28 cellular contexts compared by ENCODE assay signal in the genomic region with DNA sequence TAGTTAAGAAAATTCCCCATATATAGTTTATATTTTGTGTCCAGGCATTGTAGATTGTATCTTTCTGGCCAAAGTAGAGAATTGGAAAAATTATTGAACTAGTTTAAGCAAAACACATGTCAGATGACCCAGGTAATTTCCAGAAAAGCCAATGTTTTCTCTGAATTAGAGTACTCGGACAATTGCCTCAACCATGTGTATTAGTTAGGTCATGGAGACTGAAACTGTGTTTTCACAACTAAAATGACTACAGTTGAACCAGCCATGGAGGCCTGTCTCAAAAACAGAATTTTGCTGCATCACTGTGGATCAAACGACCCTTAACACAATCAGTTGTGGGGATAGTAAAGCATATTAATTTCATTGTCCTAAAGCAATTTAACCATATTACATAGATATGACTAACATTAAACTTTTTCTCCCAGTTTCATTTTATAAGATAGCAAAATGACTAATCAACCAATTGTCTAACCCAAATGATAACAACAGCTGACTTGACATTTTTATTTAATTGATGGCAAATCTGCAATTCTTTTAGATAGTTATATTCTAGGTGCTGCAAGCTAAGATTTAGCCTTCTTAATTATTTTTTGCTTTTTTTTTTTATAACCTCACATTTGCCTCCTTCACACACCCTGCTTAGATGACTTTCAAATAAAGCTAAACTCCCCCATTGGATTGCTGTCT.
"Had no signal": no experiment of that assay in that cellular context is flagged by ENCODE, and none has a peak within 500 bp of the region (broad histone marks: within the 10 kb centered on the region; RNA-seq: fewer than 3 reads in every experiment).

No MANE protein-coding gene starts in this region.

- H3K27me3 ChIP-seq: MG63, SJCRH30 had no signal

- H3K27ac ChIP-seq: SJCRH30, SK-N-MC, VCaP had no signal

- H3K4me3 ChIP-seq: MG63, SJCRH30, SK-N-MC had no signal

- H3K4me1 ChIP-seq: SJCRH30 had no signal

- ATAC-seq: activated naive CD8-positive, alpha-beta T cell treated with anti-CD3 and anti-CD28 coated beads, Interleukin-2, amount 50 U/mL, for 24 hours; activated T-cell treated with anti-CD3 and anti-CD28 coated beads, Interleukin-2, amount 50 U/mL, for 4 hours; Panc1; T-cell; T-helper 17 cell had no signal

- H3K9me3 ChIP-seq: SJCRH30 had no signal

- DNase-seq: activated B cell treated with CpG ODN at 0.5 μM for 24 hours; activated CD4-positive, alpha-beta memory T cell treated with anti-CD3 and anti-CD28 coated beads for 36 hours; activated CD4-positive, alpha-beta T cell treated with anti-CD3 and anti-CD28 coated beads for 4 hours; activated CD4-positive, alpha-beta T cell treated with anti-CD3 and anti-CD28 coated beads, Interleukin-2, amount 50 U/mL, for 1 hour; activated CD4-positive, CD25-positive, alpha-beta regulatory T cell treated with anti-CD3 and anti-CD28 coated beads, Interleukin-2, amount 50 U/mL, for 72 hours; activated CD8-positive, alpha-beta memory T cell treated with anti-CD3 and anti-CD28 coated beads, Interleukin-2, amount 50 U/mL, for 4 hours; activated naive CD4-positive, alpha-beta T cell treated with anti-CD3 and anti-CD28 coated beads, Interleukin-2, amount 10 ng/mL, durations not matched to agents 7 days and 5 days; activated naive CD8-positive, alpha-beta T cell treated with anti-CD3 and anti-CD28 coated beads, Interleukin-2, amount 50 U/mL, for 24 hours; activated T-cell treated with anti-CD3 and anti-CD28 coated beads for 4 hours; activated T-cell treated with anti-CD3 and anti-CD28 coated beads, Interleukin-2, amount 50 U/mL, for 4 hours; anterior cingulate cortex; central memory CD4-positive, alpha-beta T cell; MG63; NCI-H1048; NCI-H1105 treated with DMSO at 0.1 percent for 48 hours; NCI-H1436; NCI-H1694; NCI-H1930; NCI-H2081 treated with DMSO at 0.1 percent for 48 hours; NCI-H345; NCI-H524 treated with DMSO at 0.1 percent for 48 hours; SHP77; SJCRH30; T-cell; T-helper 17 cell had no signal

- H3K36me3 ChIP-seq: MG63, SJCRH30 had no signal
